Comparison of ENCODE assay signal across 8 cellular contexts in genomic region chr3:101836907-101837598, GRCh38. TPM values are rescaled to one million over a fixed set of nuclear protein-coding genes. Genes with fewer than 3 reads are reported as not detected.
A peak's percentile ranks its signal among the peaks of the same experiment; 100 is the strongest.
DNase-seq lines count a peak whose midpoint lies in the region; ATAC-seq and TF ChIP-seq lines count a peak whose summit lies in the region.

No MANE protein-coding gene starts in this region.

- peak overlapping the region; percentile 6 for H3K27ac Mint-ChIP-seq in activated T-helper 1 cell treated with anti-CD3 and anti-CD28 coated beads, Interleukin-12 subunit alpha, Interleukin-12 subunit beta, Interleukin-2, Interleukin-4 antibody, amounts not matched to agents 30 ng/mL and 10 ng/mL and 1 ng/mL, durations not matched to agents 14 hours and 24 hours and 36 hours

- no peaks in the 10 kb centered on the region for H4K20me1 ChIP-seq in IMR-90 (ENCODE audit: insufficient read depth, low read length)

- peak; percentile 53 for DNase-seq in COR-L47 (lab: John Stamatoyannopoulos, UW)
- peak; percentile 93 for DNase-seq in IMR-90
- no peak for DNase-seq in activated T-helper 1 cell treated with anti-CD3 and anti-CD28 coated beads, Interleukin-12 subunit alpha, Interleukin-12 subunit beta, Interleukin-2, Interleukin-4 antibody, amounts not matched to agents 30 ng/mL and 10 ng/mL and 1 ng/mL, durations not matched to agents 14 hours and 24 hours and 36 hours (ENCODE audit: low spot score)
- no peak for DNase-seq in lung (ENCODE audit: low spot score)
- no peak for DNase-seq in effector memory CD4-positive, alpha-beta T cell
- no peak for DNase-seq in vagina (ENCODE audit: extremely low spot score in 2 of 2)
- no peak for DNase-seq in SW 1271 (lab: John Stamatoyannopoulos, UW)
- DNase-seq in COLO829 (ENCODE audit: low spot score), result no peak

- H4K8ac ChIP-seq in IMR-90 (ENCODE audit: low read depth in 2 of 2, low read length in 2 of 2), result peak overlapping the region in 1 of 2 experiments; percentile 45; a peak in 2 of 4 replicates

- no peak overlapping the region for H3K4me2 ChIP-seq in IMR-90 (ENCODE audit: low read depth, low read length)

- no peak overlapping the region for H3K4ac ChIP-seq in IMR-90 (ENCODE audit: low read depth, low read length)

- H3K36me3 ChIP-seq in IMR-90 (ENCODE audit: control insufficient read depth, insufficient read depth, low read length) (no peaks in the 10 kb centered on the region), lung (ENCODE audit: control insufficient read depth in 2 of 2, insufficient read depth in 2 of 2, low read length in 2 of 2) (peaks cover 0 to 3% of the 10 kb centered on the region in 2 donors), vagina (no peaks in the 10 kb centered on the region)
- H3K36me3 ChIP-seq in effector memory CD4-positive, alpha-beta T cell (ENCODE audit: control insufficient read depth, insufficient read depth, low read length), result no peaks in the 10 kb centered on the region

- H3K4me1 Mint-ChIP-seq in activated T-helper 1 cell treated with anti-CD3 and anti-CD28 coated beads, Interleukin-12 subunit alpha, Interleukin-12 subunit beta, Interleukin-2, Interleukin-4 antibody, amounts not matched to agents 30 ng/mL and 10 ng/mL and 1 ng/mL, durations not matched to agents 14 hours and 24 hours and 36 hours (ENCODE audit: low read depth), result peaks cover 80% of the 10 kb centered on the region

- H3K4me1 ChIP-seq in IMR-90 (ENCODE audit: control insufficient read depth, insufficient read depth, low read length) (no peaks in the 10 kb centered on the region; the same call in 1 of the 2 replicates), lung (ENCODE audit: control insufficient read depth in 2 of 2, insufficient read depth in 2 of 2, low read length in 2 of 2) (peaks cover 0 to 2% of the 10 kb centered on the region in 2 donors), vagina (no peaks in the 10 kb centered on the region)
- no peaks in the 10 kb centered on the region for H3K4me1 ChIP-seq in effector memory CD4-positive, alpha-beta T cell (ENCODE audit: control insufficient read depth, insufficient read depth, low read length, poor library complexity, severe bottlenecking)

- H3K18ac ChIP-seq in IMR-90 (ENCODE audit: low read depth, low read length), result 0 out of 2 replicates have a peak overlapping the region, but pooled peaks have one; percentile 55

- ATAC-seq in IMR-90 (ENCODE audit: low read depth) (peak; percentile 80), lung (ENCODE audit: insufficient read depth, low FRiP score) (peak; percentile 60)

- no peak overlapping the region for H2AK9ac ChIP-seq in IMR-90 (replicated peaks; ENCODE audit: low read depth, low read length, poor library complexity)

- TF ChIP-seq RAD21 in IMR-90 (IDR thresholded peaks at IDR 0.05; ENCODE audit: low read length), result no peak

- in situ Hi-C loops in IMR-90 (cut with MboI; ENCODE audit: low sequenced_read_pairs), result no loop called here

- no peak overlapping the region for H2BK120ac ChIP-seq in IMR-90 (ENCODE audit: low read depth, low read length)

- dilution Hi-C loops in IMR-90 (cut with HindIII; ENCODE audit: low sequenced_read_pairs, unreplicated experiment), result no loop called here

- H4K5ac ChIP-seq in IMR-90 (ENCODE audit: low read depth, low read length), result no peak overlapping the region

- CTCF ChIA-PET in IMR-90 (lab: Yijun Ruan, JAX), result no interaction called here

- no peak overlapping the region for H2BK5ac ChIP-seq in IMR-90 (ENCODE audit: low read depth, low read length, poor library complexity, severe bottlenecking)

- H3K9ac ChIP-seq in IMR-90 (ENCODE audit: low read depth, low read length), result no peak overlapping the region

- intact Hi-C loops in IMR-90 (cut with micrococcal nuclease), result no loop called here
- intact Hi-C loops in activated T-helper 1 cell treated with anti-CD3 and anti-CD28 coated beads, Interleukin-12 subunit alpha, Interleukin-12 subunit beta, Interleukin-2, Interleukin-4 antibody, amounts not matched to agents 30 ng/mL and 10 ng/mL and 1 ng/mL, durations not matched to agents 14 hours and 24 hours and 36 hours (cut with micrococcal nuclease), result loop anchor here (1.0 kb wide), 2 partner anchors 9 to 10 kb away; no protein-coding TSS in a partner anchor
- intact Hi-C loops in vagina (cut with DNase I), result no loop called here

- H2AFZ ChIP-seq in IMR-90 (replicated peaks; ENCODE audit: low read length, poor library complexity), result no peak overlapping the region

- H2AK5ac ChIP-seq in IMR-90 (ENCODE audit: low read depth, low read length), result no peak overlapping the region

- no peak for TF ChIP-seq POLR2A in IMR-90 (IDR thresholded peaks at IDR 0.05; ENCODE audit: low read depth, low read length)
- no peak for TF ChIP-seq POLR2A in vagina (IDR thresholded peaks at IDR 0.05)

- H3K27me3 ChIP-seq in IMR-90 (ENCODE audit: control insufficient read depth, insufficient read depth, low read length) (no peaks in the 10 kb centered on the region), lung (ENCODE audit: control insufficient read depth, insufficient read depth) (no peaks in the 10 kb centered on the region), vagina (no peaks in the 10 kb centered on the region)
- no peaks in the 10 kb centered on the region for H3K27me3 ChIP-seq in effector memory CD4-positive, alpha-beta T cell (replicated peaks; ENCODE audit: control insufficient read depth, insufficient read depth, low read length, poor library complexity, severe bottlenecking)

- H3K27me3 Mint-ChIP-seq in activated T-helper 1 cell treated with anti-CD3 and anti-CD28 coated beads, Interleukin-12 subunit alpha, Interleukin-12 subunit beta, Interleukin-2, Interleukin-4 antibody, amounts not matched to agents 30 ng/mL and 10 ng/mL and 1 ng/mL, durations not matched to agents 14 hours and 24 hours and 36 hours (ENCODE audit: insufficient read depth), result no peaks in the 10 kb centered on the region

- H3K27ac ChIP-seq in IMR-90 (ENCODE audit: insufficient read depth, low read length) (no peak overlapping the region), lung (ENCODE audit: low read depth in 1 of 2, low read length in 1 of 2) (no peak overlapping the region), vagina (no peak overlapping the region)
- no peak overlapping the region for H3K27ac ChIP-seq in effector memory CD4-positive, alpha-beta T cell (ENCODE audit: insufficient read depth, low read length, poor library complexity, severe bottlenecking)

- POLR2A ChIA-PET in IMR-90 (lab: Charles Lee; ENCODE audit: unreplicated experiment), result no interaction called here

- no peaks in the 10 kb centered on the region for H3K9me1 ChIP-seq in IMR-90 (ENCODE audit: insufficient read depth, low read length)

- H3K4me3 ChIP-seq in IMR-90 (ENCODE audit: insufficient read depth, low read depth, low read length) (no peak overlapping the region), lung (no peak overlapping the region), vagina (no peak overlapping the region)
- H3K4me3 ChIP-seq in effector memory CD4-positive, alpha-beta T cell (ENCODE audit: insufficient read depth, low read depth, low read length, poor library complexity, severe bottlenecking), result no peak overlapping the region

- peaks cover 6% of the 10 kb centered on the region for H3K9me3 Mint-ChIP-seq in activated T-helper 1 cell treated with anti-CD3 and anti-CD28 coated beads, Interleukin-12 subunit alpha, Interleukin-12 subunit beta, Interleukin-2, Interleukin-4 antibody, amounts not matched to agents 30 ng/mL and 10 ng/mL and 1 ng/mL, durations not matched to agents 14 hours and 24 hours and 36 hours

- no peaks in the 10 kb centered on the region; the same call in 1 of the 2 replicates for H3K9me3 ChIP-seq in IMR-90 (ENCODE audit: control insufficient read depth, insufficient read depth, low read length)
- H3K9me3 ChIP-seq in lung (ENCODE audit: control insufficient read depth in 2 of 2, insufficient read depth in 1 of 2, low read length in 1 of 2), result no peaks in the 10 kb centered on the region
- no peaks in the 10 kb centered on the region for H3K9me3 ChIP-seq in effector memory CD4-positive, alpha-beta T cell (ENCODE audit: control insufficient read depth, low read length)
- no peaks in the 10 kb centered on the region for H3K9me3 ChIP-seq in vagina

- no peak overlapping the region for H3K56ac ChIP-seq in IMR-90 (ENCODE audit: extremely low read depth, insufficient read depth, low read length)

- H3K4me3 Mint-ChIP-seq in activated T-helper 1 cell treated with anti-CD3 and anti-CD28 coated beads, Interleukin-12 subunit alpha, Interleukin-12 subunit beta, Interleukin-2, Interleukin-4 antibody, amounts not matched to agents 30 ng/mL and 10 ng/mL and 1 ng/mL, durations not matched to agents 14 hours and 24 hours and 36 hours, result no peak overlapping the region

- no peak for TF ChIP-seq CTCF in IMR-90 (conservative IDR thresholded peaks at IDR 0.05; ENCODE audit: low read depth, low read length)
- TF ChIP-seq CTCF in lung (IDR thresholded peaks at IDR 0.05; ENCODE audit: control extremely low read depth, extremely low read depth), result no peak
- TF ChIP-seq CTCF in vagina (IDR thresholded peaks at IDR 0.05), result no peak

- H3K23ac ChIP-seq in IMR-90 (ENCODE audit: low read depth, low read length), result no peak overlapping the region

- no CpG with 5 or more reads among the region's 2 CpGs for WGBS in IMR-90 (ENCODE audit: extremely low coverage in 2 of 2, insufficient read length in 1 of 2), 2 experiments
- 49 to 71% methylated on average over 2 of the region's 2 CpGs for WGBS in lung, 2 donors

- no TSS peak for BruUV-seq in IMR-90 (replicated peaks; lab: Mats Ljungman, UMichigan)

- H3K14ac ChIP-seq in IMR-90 (replicated peaks; ENCODE audit: low read depth, low read length), result 0 out of 2 replicates have a peak overlapping the region, but pooled peaks have one; percentile 65

- H4K91ac ChIP-seq in IMR-90 (ENCODE audit: insufficient read depth, low read depth, low read length), result no peak overlapping the region; the same call in 1 of the 2 replicates

- H2BK15ac ChIP-seq in IMR-90 (ENCODE audit: low read depth, low read length), result no peak overlapping the region

- no peak overlapping the region; the same call in 1 of the 2 replicates for H2BK20ac ChIP-seq in IMR-90 (ENCODE audit: low read depth, low read length)

- H3K79me1 ChIP-seq in IMR-90 (ENCODE audit: low read depth in 1 of 2, low read length in 2 of 2), result peaks cover 12 to 15% of the 10 kb centered on the region in 2 experiments; a peak in 2 of 4 replicates

- H3K36me3 Mint-ChIP-seq in activated T-helper 1 cell treated with anti-CD3 and anti-CD28 coated beads, Interleukin-12 subunit alpha, Interleukin-12 subunit beta, Interleukin-2, Interleukin-4 antibody, amounts not matched to agents 30 ng/mL and 10 ng/mL and 1 ng/mL, durations not matched to agents 14 hours and 24 hours and 36 hours (ENCODE audit: low read depth), result peaks cover 70% of the 10 kb centered on the region

RNA-seq across cellular contexts. Expression of gene NFKBIZ, which starts 12.3 kb away (rescaled TPM):
- total RNA-seq in IMR-90 (2012; rRNA removed), result 35.0 and 43.0 TPM in 2 replicates
- 40.9 and 56.2 TPM in 2 replicates for polyA plus RNA-seq in IMR-90 (2012; rRNA removed)
- polyA plus RNA-seq in IMR-90 (2012; cell fraction: cytosol; rRNA removed), result 42.6 and 52.3 TPM in 2 replicates
- 482 and 691 TPM in 2 replicates for polyA plus RNA-seq in IMR-90 (2012; cell fraction: nucleus; rRNA removed; ENCODE audit: low replicate concordance)
- total RNA-seq in activated T-helper 1 cell treated with anti-CD3 and anti-CD28 coated beads, Interleukin-12 subunit alpha, Interleukin-12 subunit beta, Interleukin-2, Interleukin-4 antibody, amounts not matched to agents 30 ng/mL and 10 ng/mL and 1 ng/mL, durations not matched to agents 14 hours and 24 hours and 36 hours, result 72.4 and 79.7 TPM in 2 replicates
- total RNA-seq in lung, result 10 to 100 TPM; 79.0 to 83.7 TPM
- polyA plus RNA-seq in lung, result 10 to 100 TPM; 27.6 to 94.8 TPM
- 136 TPM for total RNA-seq in vagina

RNA-seq across cellular contexts. Expression of gene NXPE3, which starts 58.0 kb away (rescaled TPM):
- total RNA-seq in IMR-90 (2012; rRNA removed) (23.1 and 23.8 TPM in 2 replicates), lung (10 to 100 TPM in 1 of 2 donors, 1 to 10 TPM in 1; 6.5 to 14.2 TPM), vagina (13.3 TPM)
- polyA plus RNA-seq in IMR-90 (2012; rRNA removed) (18.5 and 20.0 TPM in 2 replicates), lung (1 to 10 TPM; 4.5 to 9.5 TPM)
- 11.3 and 12.6 TPM in 2 replicates for polyA plus RNA-seq in IMR-90 (2012; cell fraction: cytosol; rRNA removed)
- 9.4 and 12.0 TPM in 2 replicates for polyA plus RNA-seq in IMR-90 (2012; cell fraction: nucleus; rRNA removed; ENCODE audit: low replicate concordance)
- total RNA-seq in activated T-helper 1 cell treated with anti-CD3 and anti-CD28 coated beads, Interleukin-12 subunit alpha, Interleukin-12 subunit beta, Interleukin-2, Interleukin-4 antibody, amounts not matched to agents 30 ng/mL and 10 ng/mL and 1 ng/mL, durations not matched to agents 14 hours and 24 hours and 36 hours, result 17.6 and 17.8 TPM in 2 replicates

Comparison
In these comparisons a context has a peak if more than half of its experiments do, and no peak if none do; other contexts are left out.
1. DNase-seq: peak in COR-L47 (single experiment) and IMR-90 (single experiment); none in activated T-helper 1 cell treated with anti-CD3 and anti-CD28 coated beads, Interleukin-12 subunit alpha, Interleukin-12 subunit beta, Interleukin-2, Interleukin-4 antibody, amounts not matched to agents 30 ng/mL and 10 ng/mL and 1 ng/mL, durations not matched to agents 14 hours and 24 hours and 36 hours (single experiment), lung (single experiment), effector memory CD4-positive, alpha-beta T cell (0 of 3), vagina (0 of 2), SW 1271 (0 of 2) and COLO829 (single experiment).